1 cellular context compared by ENCODE assay signal in the genomic region with DNA sequence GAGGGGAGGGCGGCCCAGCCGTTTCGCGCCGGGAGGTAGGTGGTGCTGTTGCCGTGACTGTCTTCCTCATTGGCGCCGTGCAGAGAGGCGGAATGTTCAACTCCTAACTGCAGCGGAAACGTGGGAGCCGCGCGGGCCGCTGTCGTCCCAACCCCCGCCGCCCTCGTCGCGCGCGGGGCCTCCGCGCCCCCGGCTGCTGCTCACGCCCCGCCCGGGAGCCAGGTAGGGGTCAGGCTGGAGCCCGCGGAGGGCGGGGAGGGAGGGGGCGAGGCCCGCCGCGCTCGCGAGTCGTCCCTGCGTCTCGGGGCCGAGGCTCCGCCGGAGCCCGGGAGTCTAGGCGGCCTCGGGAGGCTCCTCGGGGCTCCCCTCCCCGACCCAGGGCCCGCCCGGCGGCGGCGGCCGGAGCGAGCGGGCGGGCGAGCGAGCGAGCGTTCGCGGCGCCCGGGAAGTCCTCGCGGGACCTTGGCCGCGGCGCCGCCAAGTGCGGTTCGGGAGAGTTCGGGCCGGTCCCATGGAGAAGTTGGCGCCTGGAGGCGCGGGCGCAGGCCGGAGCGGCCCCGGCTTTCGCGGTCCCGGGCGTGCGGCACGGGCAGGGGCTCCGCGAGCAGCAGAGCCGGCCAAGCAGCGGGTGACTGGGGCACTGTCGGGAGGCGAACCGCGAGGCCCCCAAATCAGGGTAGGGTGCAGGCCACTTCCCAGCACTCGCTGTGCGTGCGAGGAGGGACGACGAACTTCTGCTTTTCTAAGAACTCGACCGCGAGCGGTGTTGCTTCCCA.
TF ChIP-seq lines count a peak whose summit lies in the region.

A gene (plus strand): TSS at position 66 of the 776 bp plus-strand sequence. CDS start 15,186 bp downstream, outside the sequence.

TF ChIP-seq in HepG2, 621 proteins besides CTCF, POLR2A, EP300 and RAD21 (continued from another document and continues in another):
- TF ChIP-seq, protein P1, sequence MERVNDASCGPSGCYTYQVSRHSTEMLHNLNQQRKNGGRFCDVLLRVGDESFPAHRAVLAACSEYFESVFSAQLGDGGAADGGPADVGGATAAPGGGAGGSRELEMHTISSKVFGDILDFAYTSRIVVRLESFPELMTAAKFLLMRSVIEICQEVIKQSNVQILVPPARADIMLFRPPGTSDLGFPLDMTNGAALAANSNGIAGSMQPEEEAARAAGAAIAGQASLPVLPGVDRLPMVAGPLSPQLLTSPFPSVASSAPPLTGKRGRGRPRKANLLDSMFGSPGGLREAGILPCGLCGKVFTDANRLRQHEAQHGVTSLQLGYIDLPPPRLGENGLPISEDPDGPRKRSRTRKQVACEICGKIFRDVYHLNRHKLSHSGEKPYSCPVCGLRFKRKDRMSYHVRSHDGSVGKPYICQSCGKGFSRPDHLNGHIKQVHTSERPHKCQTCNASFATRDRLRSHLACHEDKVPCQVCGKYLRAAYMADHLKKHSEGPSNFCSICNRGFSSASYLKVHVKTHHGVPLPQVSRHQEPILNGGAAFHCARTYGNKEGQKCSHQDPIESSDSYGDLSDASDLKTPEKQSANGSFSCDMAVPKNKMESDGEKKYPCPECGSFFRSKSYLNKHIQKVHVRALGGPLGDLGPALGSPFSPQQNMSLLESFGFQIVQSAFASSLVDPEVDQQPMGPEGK (CRISPR knock-in tag; IDR thresholded peaks at IDR 0.05) = peak; percentile 64; the same call in 1 of the 2 replicates
- TF ChIP-seq, protein P2, sequence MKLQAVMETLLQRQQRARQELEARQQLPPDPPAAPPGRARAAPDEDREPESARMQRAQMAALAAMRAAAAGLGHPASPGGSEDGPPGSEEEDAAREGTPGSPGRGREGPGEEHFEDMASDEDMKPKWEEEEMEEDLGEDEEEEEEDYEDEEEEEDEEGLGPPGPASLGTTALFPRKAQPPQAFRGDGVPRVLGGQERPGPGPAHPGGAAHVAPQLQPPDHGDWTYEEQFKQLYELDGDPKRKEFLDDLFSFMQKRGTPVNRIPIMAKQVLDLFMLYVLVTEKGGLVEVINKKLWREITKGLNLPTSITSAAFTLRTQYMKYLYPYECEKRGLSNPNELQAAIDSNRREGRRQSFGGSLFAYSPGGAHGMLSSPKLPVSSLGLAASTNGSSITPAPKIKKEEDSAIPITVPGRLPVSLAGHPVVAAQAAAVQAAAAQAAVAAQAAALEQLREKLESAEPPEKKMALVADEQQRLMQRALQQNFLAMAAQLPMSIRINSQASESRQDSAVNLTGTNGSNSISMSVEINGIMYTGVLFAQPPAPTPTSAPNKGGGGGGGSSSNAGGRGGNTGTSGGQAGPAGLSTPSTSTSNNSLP (IDR thresholded peaks at IDR 0.05; ENCODE audit: low read depth, low read length) = no peak
- TF ChIP-seq SIN3A (IDR thresholded peaks at IDR 0.05; ENCODE audit: borderline replicate concordance, low read depth, low read length) (peak; percentile 39; the same call in 1 of the 2 replicates), ZNF253 (CRISPR knock-in tag; IDR thresholded peaks at IDR 0.05; ENCODE audit: borderline replicate concordance) (peak; percentile 68), NR2F6 (IDR thresholded peaks at IDR 0.05) (no peak), NR2F6 (CRISPR knock-in tag; IDR thresholded peaks at IDR 0.05) (no peak), ASH2L (IDR thresholded peaks at IDR 0.05; ENCODE audit: insufficient read length, low read depth, low read length) (peak; percentile 80), ZBTB38 (CRISPR knock-in tag; IDR thresholded peaks at IDR 0.05) (peak; percentile 34; the same call in 1 of the 2 replicates), ESRRA (CRISPR knock-in tag; IDR thresholded peaks at IDR 0.05; ENCODE audit: low read depth) (no peak), ZFP62 (CRISPR knock-in tag; IDR thresholded peaks at IDR 0.05) (no peak), ZNF891 (CRISPR knock-in tag; IDR thresholded peaks at IDR 0.05) (0 out of 2 replicates have a peak, but pooled peaks have one; percentile 28), ZSCAN25 (CRISPR knock-in tag; IDR thresholded peaks at IDR 0.05) (peak; percentile 87), ZSCAN9 (CRISPR knock-in tag; IDR thresholded peaks at IDR 0.05; ENCODE audit: borderline replicate concordance) (no peak; the same call in 1 of the 2 replicates), ZNF333 (CRISPR knock-in tag; IDR thresholded peaks at IDR 0.05; ENCODE audit: borderline replicate concordance) (no peak), ZNF292 (CRISPR knock-in tag; IDR thresholded peaks at IDR 0.05; ENCODE audit: borderline replicate concordance, low read depth) (no peak; the same call in 1 of the 2 replicates), NAIF1 (CRISPR knock-in tag; IDR thresholded peaks at IDR 0.05; ENCODE audit: borderline replicate concordance) (no peak), ZNF775 (CRISPR knock-in tag; IDR thresholded peaks at IDR 0.05; ENCODE audit: borderline replicate concordance) (no peak), SOX13 (IDR thresholded peaks at IDR 0.05) (no peak), SOX13 (CRISPR knock-in tag; conservative IDR thresholded peaks at IDR 0.05 in 1 of 2, IDR thresholded peaks at IDR 0.05 in 1 of 2) (no peak), PAF1 (CRISPR knock-in tag; IDR thresholded peaks at IDR 0.05) (no peak), PHF8 (CRISPR knock-in tag; IDR thresholded peaks at IDR 0.05) (peak; percentile 59), FOXA3 (CRISPR knock-in tag; IDR thresholded peaks at IDR 0.05) (0 out of 2 replicates have a peak, but pooled peaks have one; percentile 17)
- TF ChIP-seq, protein P3, sequence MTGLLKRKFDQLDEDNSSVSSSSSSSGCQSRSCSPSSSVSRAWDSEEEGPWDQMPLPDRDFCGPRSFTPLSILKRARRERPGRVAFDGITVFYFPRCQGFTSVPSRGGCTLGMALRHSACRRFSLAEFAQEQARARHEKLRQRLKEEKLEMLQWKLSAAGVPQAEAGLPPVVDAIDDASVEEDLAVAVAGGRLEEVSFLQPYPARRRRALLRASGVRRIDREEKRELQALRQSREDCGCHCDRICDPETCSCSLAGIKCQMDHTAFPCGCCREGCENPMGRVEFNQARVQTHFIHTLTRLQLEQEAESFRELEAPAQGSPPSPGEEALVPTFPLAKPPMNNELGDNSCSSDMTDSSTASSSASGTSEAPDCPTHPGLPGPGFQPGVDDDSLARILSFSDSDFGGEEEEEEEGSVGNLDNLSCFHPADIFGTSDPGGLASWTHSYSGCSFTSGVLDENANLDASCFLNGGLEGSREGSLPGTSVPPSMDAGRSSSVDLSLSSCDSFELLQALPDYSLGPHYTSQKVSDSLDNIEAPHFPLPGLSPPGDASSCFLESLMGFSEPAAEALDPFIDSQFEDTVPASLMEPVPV (CRISPR knock-in tag; IDR thresholded peaks at IDR 0.05) = peak; percentile 18; the same call in 1 of the 2 replicates
- TF ChIP-seq, protein P4, sequence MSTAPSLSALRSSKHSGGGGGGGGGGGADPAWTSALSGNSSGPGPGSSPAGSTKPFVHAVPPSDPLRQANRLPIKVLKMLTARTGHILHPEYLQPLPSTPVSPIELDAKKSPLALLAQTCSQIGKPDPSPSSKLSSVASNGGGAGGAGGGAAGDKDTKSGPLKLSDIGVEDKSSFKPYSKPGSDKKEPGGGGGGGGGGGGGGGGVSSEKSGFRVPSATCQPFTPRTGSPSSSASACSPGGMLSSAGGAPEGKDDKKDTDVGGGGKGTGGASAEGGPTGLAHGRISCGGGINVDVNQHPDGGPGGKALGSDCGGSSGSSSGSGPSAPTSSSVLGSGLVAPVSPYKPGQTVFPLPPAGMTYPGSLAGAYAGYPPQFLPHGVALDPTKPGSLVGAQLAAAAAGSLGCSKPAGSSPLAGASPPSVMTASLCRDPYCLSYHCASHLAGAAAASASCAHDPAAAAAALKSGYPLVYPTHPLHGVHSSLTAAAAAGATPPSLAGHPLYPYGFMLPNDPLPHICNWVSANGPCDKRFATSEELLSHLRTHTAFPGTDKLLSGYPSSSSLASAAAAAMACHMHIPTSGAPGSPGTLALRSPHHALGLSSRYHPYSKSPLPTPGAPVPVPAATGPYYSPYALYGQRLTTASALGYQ (CRISPR knock-in tag; IDR thresholded peaks at IDR 0.05) = peak; percentile 32; the same call in 1 of the 2 replicates
- TF ChIP-seq, protein P5, sequence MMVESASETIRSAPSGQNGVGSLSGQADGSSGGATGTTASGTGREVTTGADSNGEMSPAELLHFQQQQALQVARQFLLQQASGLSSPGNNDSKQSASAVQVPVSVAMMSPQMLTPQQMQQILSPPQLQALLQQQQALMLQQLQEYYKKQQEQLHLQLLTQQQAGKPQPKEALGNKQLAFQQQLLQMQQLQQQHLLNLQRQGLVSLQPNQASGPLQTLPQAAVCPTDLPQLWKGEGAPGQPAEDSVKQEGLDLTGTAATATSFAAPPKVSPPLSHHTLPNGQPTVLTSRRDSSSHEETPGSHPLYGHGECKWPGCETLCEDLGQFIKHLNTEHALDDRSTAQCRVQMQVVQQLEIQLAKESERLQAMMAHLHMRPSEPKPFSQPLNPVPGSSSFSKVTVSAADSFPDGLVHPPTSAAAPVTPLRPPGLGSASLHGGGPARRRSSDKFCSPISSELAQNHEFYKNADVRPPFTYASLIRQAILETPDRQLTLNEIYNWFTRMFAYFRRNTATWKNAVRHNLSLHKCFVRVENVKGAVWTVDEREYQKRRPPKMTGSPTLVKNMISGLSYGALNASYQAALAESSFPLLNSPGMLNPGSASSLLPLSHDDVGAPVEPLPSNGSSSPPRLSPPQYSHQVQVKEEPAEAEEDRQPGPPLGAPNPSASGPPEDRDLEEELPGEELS (CRISPR knock-in tag; IDR thresholded peaks at IDR 0.05) = 0 out of 2 replicates have a peak, but pooled peaks have one; percentile 18
- TF ChIP-seq, protein P6, sequence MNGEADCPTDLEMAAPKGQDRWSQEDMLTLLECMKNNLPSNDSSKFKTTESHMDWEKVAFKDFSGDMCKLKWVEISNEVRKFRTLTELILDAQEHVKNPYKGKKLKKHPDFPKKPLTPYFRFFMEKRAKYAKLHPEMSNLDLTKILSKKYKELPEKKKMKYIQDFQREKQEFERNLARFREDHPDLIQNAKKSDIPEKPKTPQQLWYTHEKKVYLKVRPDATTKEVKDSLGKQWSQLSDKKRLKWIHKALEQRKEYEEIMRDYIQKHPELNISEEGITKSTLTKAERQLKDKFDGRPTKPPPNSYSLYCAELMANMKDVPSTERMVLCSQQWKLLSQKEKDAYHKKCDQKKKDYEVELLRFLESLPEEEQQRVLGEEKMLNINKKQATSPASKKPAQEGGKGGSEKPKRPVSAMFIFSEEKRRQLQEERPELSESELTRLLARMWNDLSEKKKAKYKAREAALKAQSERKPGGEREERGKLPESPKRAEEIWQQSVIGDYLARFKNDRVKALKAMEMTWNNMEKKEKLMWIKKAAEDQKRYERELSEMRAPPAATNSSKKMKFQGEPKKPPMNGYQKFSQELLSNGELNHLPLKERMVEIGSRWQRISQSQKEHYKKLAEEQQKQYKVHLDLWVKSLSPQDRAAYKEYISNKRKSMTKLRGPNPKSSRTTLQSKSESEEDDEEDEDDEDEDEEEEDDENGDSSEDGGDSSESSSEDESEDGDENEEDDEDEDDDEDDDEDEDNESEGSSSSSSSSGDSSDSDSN (CRISPR knock-in tag; IDR thresholded peaks at IDR 0.05) = peak; percentile 88; the same call in 1 of the 2 replicates
- TF ChIP-seq, protein P7, sequence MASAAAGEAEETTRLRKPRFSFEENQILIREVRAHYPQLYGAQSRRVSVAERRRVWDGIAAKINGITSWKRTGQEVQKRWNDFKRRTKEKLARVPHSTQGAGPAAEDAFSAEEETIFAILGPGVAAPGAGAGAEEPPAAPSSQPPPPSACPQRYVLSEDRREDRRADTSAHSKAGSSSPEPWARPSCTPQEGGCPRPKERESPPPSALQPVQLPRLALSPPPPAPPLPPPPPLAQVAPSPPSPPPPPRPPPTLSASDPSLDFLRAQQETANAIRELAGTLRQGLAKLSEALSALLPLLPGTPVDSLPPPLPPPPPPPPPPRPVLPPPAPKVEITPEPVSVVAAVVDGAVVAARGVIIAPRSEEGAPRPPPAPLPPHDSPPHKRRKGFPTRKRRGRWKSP (CRISPR knock-in tag; IDR thresholded peaks at IDR 0.05) = peak; percentile 55; the same call in 1 of the 2 replicates
- TF ChIP-seq, protein P8, sequence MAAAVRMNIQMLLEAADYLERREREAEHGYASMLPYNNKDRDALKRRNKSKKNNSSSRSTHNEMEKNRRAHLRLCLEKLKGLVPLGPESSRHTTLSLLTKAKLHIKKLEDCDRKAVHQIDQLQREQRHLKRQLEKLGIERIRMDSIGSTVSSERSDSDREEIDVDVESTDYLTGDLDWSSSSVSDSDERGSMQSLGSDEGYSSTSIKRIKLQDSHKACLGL (CRISPR knock-in tag; IDR thresholded peaks at IDR 0.05) = peak; percentile 15; the same call in 1 of the 2 replicates
- TF ChIP-seq, protein P9, sequence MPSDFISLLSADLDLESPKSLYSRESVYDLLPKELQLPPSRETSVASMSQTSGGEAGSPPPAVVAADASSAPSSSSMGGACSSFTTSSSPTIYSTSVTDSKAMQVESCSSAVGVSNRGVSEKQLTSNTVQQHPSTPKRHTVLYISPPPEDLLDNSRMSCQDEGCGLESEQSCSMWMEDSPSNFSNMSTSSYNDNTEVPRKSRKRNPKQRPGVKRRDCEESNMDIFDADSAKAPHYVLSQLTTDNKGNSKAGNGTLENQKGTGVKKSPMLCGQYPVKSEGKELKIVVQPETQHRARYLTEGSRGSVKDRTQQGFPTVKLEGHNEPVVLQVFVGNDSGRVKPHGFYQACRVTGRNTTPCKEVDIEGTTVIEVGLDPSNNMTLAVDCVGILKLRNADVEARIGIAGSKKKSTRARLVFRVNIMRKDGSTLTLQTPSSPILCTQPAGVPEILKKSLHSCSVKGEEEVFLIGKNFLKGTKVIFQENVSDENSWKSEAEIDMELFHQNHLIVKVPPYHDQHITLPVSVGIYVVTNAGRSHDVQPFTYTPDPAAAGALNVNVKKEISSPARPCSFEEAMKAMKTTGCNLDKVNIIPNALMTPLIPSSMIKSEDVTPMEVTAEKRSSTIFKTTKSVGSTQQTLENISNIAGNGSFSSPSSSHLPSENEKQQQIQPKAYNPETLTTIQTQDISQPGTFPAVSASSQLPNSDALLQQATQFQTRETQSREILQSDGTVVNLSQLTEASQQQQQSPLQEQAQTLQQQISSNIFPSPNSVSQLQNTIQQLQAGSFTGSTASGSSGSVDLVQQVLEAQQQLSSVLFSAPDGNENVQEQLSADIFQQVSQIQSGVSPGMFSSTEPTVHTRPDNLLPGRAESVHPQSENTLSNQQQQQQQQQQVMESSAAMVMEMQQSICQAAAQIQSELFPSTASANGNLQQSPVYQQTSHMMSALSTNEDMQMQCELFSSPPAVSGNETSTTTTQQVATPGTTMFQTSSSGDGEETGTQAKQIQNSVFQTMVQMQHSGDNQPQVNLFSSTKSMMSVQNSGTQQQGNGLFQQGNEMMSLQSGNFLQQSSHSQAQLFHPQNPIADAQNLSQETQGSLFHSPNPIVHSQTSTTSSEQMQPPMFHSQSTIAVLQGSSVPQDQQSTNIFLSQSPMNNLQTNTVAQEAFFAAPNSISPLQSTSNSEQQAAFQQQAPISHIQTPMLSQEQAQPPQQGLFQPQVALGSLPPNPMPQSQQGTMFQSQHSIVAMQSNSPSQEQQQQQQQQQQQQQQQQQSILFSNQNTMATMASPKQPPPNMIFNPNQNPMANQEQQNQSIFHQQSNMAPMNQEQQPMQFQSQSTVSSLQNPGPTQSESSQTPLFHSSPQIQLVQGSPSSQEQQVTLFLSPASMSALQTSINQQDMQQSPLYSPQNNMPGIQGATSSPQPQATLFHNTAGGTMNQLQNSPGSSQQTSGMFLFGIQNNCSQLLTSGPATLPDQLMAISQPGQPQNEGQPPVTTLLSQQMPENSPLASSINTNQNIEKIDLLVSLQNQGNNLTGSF (CRISPR knock-in tag; IDR thresholded peaks at IDR 0.05) = no peak
- TF ChIP-seq, protein P10, sequence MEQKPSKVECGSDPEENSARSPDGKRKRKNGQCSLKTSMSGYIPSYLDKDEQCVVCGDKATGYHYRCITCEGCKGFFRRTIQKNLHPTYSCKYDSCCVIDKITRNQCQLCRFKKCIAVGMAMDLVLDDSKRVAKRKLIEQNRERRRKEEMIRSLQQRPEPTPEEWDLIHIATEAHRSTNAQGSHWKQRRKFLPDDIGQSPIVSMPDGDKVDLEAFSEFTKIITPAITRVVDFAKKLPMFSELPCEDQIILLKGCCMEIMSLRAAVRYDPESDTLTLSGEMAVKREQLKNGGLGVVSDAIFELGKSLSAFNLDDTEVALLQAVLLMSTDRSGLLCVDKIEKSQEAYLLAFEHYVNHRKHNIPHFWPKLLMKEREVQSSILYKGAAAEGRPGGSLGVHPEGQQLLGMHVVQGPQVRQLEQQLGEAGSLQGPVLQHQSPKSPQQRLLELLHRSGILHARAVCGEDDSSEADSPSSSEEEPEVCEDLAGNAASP (CRISPR knock-in tag; IDR thresholded peaks at IDR 0.05; ENCODE audit: borderline replicate concordance) = no peak
